In genomic region chr1:234589854-234590620, GRCh38 we compare ENCODE assay signal across 10 cellular contexts. TPM values are rescaled to one million over a fixed set of nuclear protein-coding genes. Genes with fewer than 3 reads are reported as not detected.
A peak's percentile ranks its signal among the peaks of the same experiment; 100 is the strongest.
DNase-seq lines count a peak whose midpoint lies in the region; ATAC-seq lines count a peak whose summit lies in the region.
"Had no signal": no experiment of that assay in that cellular context is flagged by ENCODE, and none has a peak within 500 bp of the region (broad histone marks: within the 10 kb centered on the region; RNA-seq: fewer than 3 reads in every experiment).

No MANE protein-coding gene starts in this region.

- no peaks in the 10 kb centered on the region for H3K36me3 Mint-ChIP-seq in stimulated activated naive B cell treated with anti-CD40 and anti-IgM and Interleukin-4, amounts not matched to agents 10 μg/mL and 1 μg/mL and 100 μg/mL, for 72 hours
- no peaks in the 10 kb centered on the region for H3K36me3 Mint-ChIP-seq in stimulated activated memory B cell treated with anti-CD40 and anti-IgM and Interleukin-4, amounts not matched to agents 10 μg/mL and 1 μg/mL and 100 μg/mL, for 72 hours
- H3K36me3 Mint-ChIP-seq: memory B cell had no signal

- no peak overlapping the region for H3K27ac Mint-ChIP-seq in stimulated activated naive B cell treated with anti-CD40 and anti-IgM and Interleukin-4, amounts not matched to agents 10 μg/mL and 1 μg/mL and 100 μg/mL, for 72 hours
- no peak overlapping the region for H3K27ac Mint-ChIP-seq in stimulated activated memory B cell treated with anti-CD40 and anti-IgM and Interleukin-4, amounts not matched to agents 10 μg/mL and 1 μg/mL and 100 μg/mL, for 72 hours
- H3K27ac Mint-ChIP-seq: memory B cell had no signal

- H3K9me3 Mint-ChIP-seq in stimulated activated naive B cell treated with anti-CD40 and anti-IgM and Interleukin-4, amounts not matched to agents 10 μg/mL and 1 μg/mL and 100 μg/mL, for 72 hours, result no peaks in the 10 kb centered on the region
- H3K9me3 Mint-ChIP-seq in stimulated activated memory B cell treated with anti-CD40 and anti-IgM and Interleukin-4, amounts not matched to agents 10 μg/mL and 1 μg/mL and 100 μg/mL, for 72 hours, result no peaks in the 10 kb centered on the region
- H3K9me3 Mint-ChIP-seq: memory B cell had no signal

- no peak for ATAC-seq in stimulated activated naive B cell treated with anti-CD40 and anti-IgM and Interleukin-4, amounts not matched to agents 10 μg/mL and 1 μg/mL and 100 μg/mL, for 72 hours (replicated peaks)
- ATAC-seq in stimulated activated memory B cell treated with anti-CD40 and anti-IgM and Interleukin-4, amounts not matched to agents 10 μg/mL and 1 μg/mL and 100 μg/mL, for 72 hours, result no peak

- DNase-seq in AG20443 (ENCODE audit: low spot score), result peak; percentile 63
- DNase-seq in OCI-M1 (lab: John Stamatoyannopoulos, UW), result peak; percentile 57
- peak; percentile 64 for DNase-seq in fibroblast of gingiva (ENCODE audit: low read depth)
- peak; percentile 52 for DNase-seq in myocyte (ENCODE audit: low read depth)
- DNase-seq in NCI-H1694 treated with DMSO at 0.1 percent for 48 hours (lab: John Stamatoyannopoulos, UW), result no peak
- no peak for DNase-seq in activated CD4-positive, alpha-beta T cell treated with anti-CD3 and anti-CD28 coated beads for 4 hours
- no peak for DNase-seq in stimulated activated naive B cell treated with anti-CD40 and anti-IgM and Interleukin-4, amounts not matched to agents 10 μg/mL and 1 μg/mL and 100 μg/mL, for 72 hours
- DNase-seq: NCI-H1417 treated with DMSO at 0.1 percent for 48 hours had no signal

- H3K4me3 Mint-ChIP-seq in stimulated activated naive B cell treated with anti-CD40 and anti-IgM and Interleukin-4, amounts not matched to agents 10 μg/mL and 1 μg/mL and 100 μg/mL, for 72 hours, result no peak overlapping the region
- no peak overlapping the region for H3K4me3 Mint-ChIP-seq in stimulated activated memory B cell treated with anti-CD40 and anti-IgM and Interleukin-4, amounts not matched to agents 10 μg/mL and 1 μg/mL and 100 μg/mL, for 72 hours
- H3K4me3 Mint-ChIP-seq: memory B cell had no signal

- H3K27me3 Mint-ChIP-seq in stimulated activated naive B cell treated with anti-CD40 and anti-IgM and Interleukin-4, amounts not matched to agents 10 μg/mL and 1 μg/mL and 100 μg/mL, for 72 hours, result peaks cover 0 to 9% of the 10 kb centered on the region in 2 donors
- no peaks in the 10 kb centered on the region for H3K27me3 Mint-ChIP-seq in stimulated activated memory B cell treated with anti-CD40 and anti-IgM and Interleukin-4, amounts not matched to agents 10 μg/mL and 1 μg/mL and 100 μg/mL, for 72 hours

- peaks cover 0 to 4% of the 10 kb centered on the region in 2 donors for H3K4me1 Mint-ChIP-seq in stimulated activated naive B cell treated with anti-CD40 and anti-IgM and Interleukin-4, amounts not matched to agents 10 μg/mL and 1 μg/mL and 100 μg/mL, for 72 hours
- peaks cover 7% of the 10 kb centered on the region for H3K4me1 Mint-ChIP-seq in stimulated activated memory B cell treated with anti-CD40 and anti-IgM and Interleukin-4, amounts not matched to agents 10 μg/mL and 1 μg/mL and 100 μg/mL, for 72 hours

RNA-seq across cellular contexts. Expression of gene IRF2BP2, which starts 19.9 kb away (rescaled TPM):
- total RNA-seq in myocyte, result 60.2 and 63.5 TPM in 2 replicates
- polyA plus RNA-seq in myocyte (2012), result 76.8 TPM

Comparison
In these comparisons a context has a peak if more than half of its experiments do, and no peak if none do; other contexts are left out.
1. DNase-seq: peak in AG20443 (single experiment), OCI-M1 (single experiment), fibroblast of gingiva (single experiment) and myocyte (single experiment); none in NCI-H1694 treated with DMSO at 0.1 percent for 48 hours (single experiment), activated CD4-positive, alpha-beta T cell treated with anti-CD3 and anti-CD28 coated beads for 4 hours (0 of 2) and stimulated activated naive B cell treated with anti-CD40 and anti-IgM and Interleukin-4, amounts not matched to agents 10 μg/mL and 1 μg/mL and 100 μg/mL, for 72 hours (single experiment).